2 cellular contexts compared by ENCODE assay signal in genomic region chr2:102103284-102103683, GRCh38.
TF ChIP-seq lines count a peak whose summit lies in the region.

No MANE protein-coding gene starts in this region.

TF ChIP-seq in A549, 52 proteins besides CTCF, POLR2A, EP300 and RAD21 (continued from another document):
- TF ChIP-seq SMC3 (IDR thresholded peaks at IDR 0.05) (no peak), FOXS1 (CRISPR knock-in tag; IDR thresholded peaks at IDR 0.05) (no peak), TP53 (CRISPR knock-in tag; IDR thresholded peaks at IDR 0.05) (no peak)
- TF ChIP-seq, protein P1, sequence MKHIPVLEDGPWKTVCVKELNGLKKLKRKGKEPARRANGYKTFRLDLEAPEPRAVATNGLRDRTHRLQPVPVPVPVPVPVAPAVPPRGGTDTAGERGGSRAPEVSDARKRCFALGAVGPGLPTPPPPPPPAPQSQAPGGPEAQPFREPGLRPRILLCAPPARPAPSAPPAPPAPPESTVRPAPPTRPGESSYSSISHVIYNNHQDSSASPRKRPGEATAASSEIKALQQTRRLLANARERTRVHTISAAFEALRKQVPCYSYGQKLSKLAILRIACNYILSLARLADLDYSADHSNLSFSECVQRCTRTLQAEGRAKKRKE (CRISPR knock-in tag; IDR thresholded peaks at IDR 0.05; ENCODE audit: low read depth), result no peak
TF ChIP-seq in A549: peak in this region for 0.

TF ChIP-seq in GM23338, 12 proteins besides CTCF, POLR2A, EP300 and RAD21 (continued from another document):
- TF ChIP-seq, protein P2, sequence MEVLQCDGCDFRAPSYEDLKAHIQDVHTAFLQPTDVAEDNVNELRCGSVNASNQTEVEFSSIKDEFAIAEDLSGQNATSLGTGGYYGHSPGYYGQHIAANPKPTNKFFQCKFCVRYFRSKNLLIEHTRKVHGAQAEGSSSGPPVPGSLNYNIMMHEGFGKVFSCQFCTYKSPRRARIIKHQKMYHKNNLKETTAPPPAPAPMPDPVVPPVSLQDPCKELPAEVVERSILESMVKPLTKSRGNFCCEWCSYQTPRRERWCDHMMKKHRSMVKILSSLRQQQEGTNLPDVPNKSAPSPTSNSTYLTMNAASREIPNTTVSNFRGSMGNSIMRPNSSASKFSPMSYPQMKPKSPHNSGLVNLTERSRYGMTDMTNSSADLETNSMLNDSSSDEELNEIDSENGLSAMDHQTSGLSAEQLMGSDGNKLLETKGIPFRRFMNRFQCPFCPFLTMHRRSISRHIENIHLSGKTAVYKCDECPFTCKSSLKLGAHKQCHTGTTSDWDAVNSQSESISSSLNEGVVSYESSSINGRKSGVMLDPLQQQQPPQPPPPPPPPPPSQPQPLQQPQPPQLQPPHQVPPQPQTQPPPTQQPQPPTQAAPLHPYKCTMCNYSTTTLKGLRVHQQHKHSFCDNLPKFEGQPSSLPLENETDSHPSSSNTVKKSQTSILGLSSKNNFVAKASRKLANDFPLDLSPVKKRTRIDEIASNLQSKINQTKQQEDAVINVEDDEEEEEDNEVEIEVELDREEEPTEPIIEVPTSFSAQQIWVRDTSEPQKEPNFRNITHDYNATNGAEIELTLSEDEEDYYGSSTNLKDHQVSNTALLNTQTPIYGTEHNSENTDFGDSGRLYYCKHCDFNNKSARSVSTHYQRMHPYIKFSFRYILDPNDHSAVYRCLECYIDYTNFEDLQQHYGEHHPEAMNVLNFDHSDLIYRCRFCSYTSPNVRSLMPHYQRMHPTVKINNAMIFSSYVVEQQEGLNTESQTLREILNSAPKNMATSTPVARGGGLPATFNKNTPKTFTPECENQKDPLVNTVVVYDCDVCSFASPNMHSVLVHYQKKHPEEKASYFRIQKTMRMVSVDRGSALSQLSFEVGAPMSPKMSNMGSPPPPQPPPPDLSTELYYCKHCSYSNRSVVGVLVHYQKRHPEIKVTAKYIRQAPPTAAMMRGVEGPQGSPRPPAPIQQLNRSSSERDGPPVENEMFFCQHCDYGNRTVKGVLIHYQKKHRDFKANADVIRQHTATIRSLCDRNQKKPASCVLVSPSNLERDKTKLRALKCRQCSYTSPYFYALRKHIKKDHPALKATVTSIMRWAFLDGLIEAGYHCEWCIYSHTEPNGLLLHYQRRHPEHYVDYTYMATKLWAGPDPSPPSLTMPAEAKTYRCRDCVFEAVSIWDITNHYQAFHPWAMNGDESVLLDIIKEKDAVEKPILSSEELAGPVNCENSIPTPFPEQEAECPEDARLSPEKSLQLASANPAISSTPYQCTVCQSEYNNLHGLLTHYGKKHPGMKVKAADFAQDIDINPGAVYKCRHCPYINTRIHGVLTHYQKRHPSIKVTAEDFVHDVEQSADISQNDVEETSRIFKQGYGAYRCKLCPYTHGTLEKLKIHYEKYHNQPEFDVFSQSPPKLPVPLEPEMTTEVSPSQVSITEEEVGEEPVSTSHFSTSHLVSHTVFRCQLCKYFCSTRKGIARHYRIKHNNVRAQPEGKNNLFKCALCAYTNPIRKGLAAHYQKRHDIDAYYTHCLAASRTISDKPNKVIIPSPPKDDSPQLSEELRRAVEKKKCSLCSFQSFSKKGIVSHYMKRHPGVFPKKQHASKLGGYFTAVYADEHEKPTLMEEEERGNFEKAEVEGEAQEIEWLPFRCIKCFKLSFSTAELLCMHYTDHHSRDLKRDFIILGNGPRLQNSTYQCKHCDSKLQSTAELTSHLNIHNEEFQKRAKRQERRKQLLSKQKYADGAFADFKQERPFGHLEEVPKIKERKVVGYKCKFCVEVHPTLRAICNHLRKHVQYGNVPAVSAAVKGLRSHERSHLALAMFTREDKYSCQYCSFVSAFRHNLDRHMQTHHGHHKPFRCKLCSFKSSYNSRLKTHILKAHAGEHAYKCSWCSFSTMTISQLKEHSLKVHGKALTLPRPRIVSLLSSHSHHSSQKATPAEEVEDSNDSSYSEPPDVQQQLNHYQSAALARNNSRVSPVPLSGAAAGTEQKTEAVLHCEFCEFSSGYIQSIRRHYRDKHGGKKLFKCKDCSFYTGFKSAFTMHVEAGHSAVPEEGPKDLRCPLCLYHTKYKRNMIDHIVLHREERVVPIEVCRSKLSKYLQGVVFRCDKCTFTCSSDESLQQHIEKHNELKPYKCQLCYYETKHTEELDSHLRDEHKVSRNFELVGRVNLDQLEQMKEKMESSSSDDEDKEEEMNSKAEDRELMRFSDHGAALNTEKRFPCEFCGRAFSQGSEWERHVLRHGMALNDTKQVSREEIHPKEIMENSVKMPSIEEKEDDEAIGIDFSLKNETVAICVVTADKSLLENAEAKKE (CRISPR knock-in tag; IDR thresholded peaks at IDR 0.05), result no peak
- TF ChIP-seq CREB1 (CRISPR knock-in tag; IDR thresholded peaks at IDR 0.05; ENCODE audit: low read depth) (no peak), POLR2AphosphoS5 (IDR thresholded peaks at IDR 0.05; ENCODE audit: low read depth) (no peak), JUNB (IDR thresholded peaks at IDR 0.05; ENCODE audit: unreplicated experiment) (no peak), ZNF114 (CRISPR knock-in tag; IDR thresholded peaks at IDR 0.05) (no peak)
- TF ChIP-seq, protein P3, sequence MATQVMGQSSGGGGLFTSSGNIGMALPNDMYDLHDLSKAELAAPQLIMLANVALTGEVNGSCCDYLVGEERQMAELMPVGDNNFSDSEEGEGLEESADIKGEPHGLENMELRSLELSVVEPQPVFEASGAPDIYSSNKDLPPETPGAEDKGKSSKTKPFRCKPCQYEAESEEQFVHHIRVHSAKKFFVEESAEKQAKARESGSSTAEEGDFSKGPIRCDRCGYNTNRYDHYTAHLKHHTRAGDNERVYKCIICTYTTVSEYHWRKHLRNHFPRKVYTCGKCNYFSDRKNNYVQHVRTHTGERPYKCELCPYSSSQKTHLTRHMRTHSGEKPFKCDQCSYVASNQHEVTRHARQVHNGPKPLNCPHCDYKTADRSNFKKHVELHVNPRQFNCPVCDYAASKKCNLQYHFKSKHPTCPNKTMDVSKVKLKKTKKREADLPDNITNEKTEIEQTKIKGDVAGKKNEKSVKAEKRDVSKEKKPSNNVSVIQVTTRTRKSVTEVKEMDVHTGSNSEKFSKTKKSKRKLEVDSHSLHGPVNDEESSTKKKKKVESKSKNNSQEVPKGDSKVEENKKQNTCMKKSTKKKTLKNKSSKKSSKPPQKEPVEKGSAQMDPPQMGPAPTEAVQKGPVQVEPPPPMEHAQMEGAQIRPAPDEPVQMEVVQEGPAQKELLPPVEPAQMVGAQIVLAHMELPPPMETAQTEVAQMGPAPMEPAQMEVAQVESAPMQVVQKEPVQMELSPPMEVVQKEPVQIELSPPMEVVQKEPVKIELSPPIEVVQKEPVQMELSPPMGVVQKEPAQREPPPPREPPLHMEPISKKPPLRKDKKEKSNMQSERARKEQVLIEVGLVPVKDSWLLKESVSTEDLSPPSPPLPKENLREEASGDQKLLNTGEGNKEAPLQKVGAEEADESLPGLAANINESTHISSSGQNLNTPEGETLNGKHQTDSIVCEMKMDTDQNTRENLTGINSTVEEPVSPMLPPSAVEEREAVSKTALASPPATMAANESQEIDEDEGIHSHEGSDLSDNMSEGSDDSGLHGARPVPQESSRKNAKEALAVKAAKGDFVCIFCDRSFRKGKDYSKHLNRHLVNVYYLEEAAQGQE (IDR thresholded peaks at IDR 0.05; ENCODE audit: unreplicated experiment), result no peak
- TF ChIP-seq, protein P4, sequence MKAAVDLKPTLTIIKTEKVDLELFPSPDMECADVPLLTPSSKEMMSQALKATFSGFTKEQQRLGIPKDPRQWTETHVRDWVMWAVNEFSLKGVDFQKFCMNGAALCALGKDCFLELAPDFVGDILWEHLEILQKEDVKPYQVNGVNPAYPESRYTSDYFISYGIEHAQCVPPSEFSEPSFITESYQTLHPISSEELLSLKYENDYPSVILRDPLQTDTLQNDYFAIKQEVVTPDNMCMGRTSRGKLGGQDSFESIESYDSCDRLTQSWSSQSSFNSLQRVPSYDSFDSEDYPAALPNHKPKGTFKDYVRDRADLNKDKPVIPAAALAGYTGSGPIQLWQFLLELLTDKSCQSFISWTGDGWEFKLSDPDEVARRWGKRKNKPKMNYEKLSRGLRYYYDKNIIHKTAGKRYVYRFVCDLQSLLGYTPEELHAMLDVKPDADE (IDR thresholded peaks at IDR 0.05), result no peak
